Comparison of ENCODE assay signal across 13 cellular contexts in genomic region chr1:155645648-155646047, GRCh38. TPM values are rescaled to one million over a fixed set of nuclear protein-coding genes. Genes with fewer than 3 reads are reported as not detected.
DNase-seq lines count a peak whose midpoint lies in the region; ATAC-seq and TF ChIP-seq lines count a peak whose summit lies in the region.
"Had no signal": no experiment of that assay in that cellular context is flagged by ENCODE, and none has a peak within 500 bp of the region (broad histone marks: within the 10 kb centered on the region; RNA-seq: fewer than 3 reads in every experiment).

No MANE protein-coding gene starts in this region.

- DNase-seq in OCI-LY7 (ENCODE audit: low spot score) (no peak), epithelial cell of prostate (ENCODE audit: low read depth, low spot score) (no peak), sigmoid colon (no peak), NOMO-1 treated with DMSO at 0.1 percent for 48 hours (lab: John Stamatoyannopoulos, UW; ENCODE audit: unreplicated experiment) (no peak)
- DNase-seq: dermis blood vessel endothelial cell, NCI-H2081 treated with DMSO at 0.1 percent for 48 hours, SHP77, stomach had no signal

- no peaks in the 10 kb centered on the region for H3K79me2 ChIP-seq in OCI-LY7 (ENCODE audit: insufficient read depth, low read depth, low read length)

- peak overlapping the region in 10 of 11 experiments; percentile 31 to 69 (median 58); a peak in 16 of 22 replicates for H3K27ac ChIP-seq in BLaER1 treated with 17β-estradiol and CSF1 and Interleukin-3, amounts not matched to agents 10 nM and 100 nM
- no peak overlapping the region for H3K27ac ChIP-seq in OCI-LY7 (ENCODE audit: low read depth, low read length, poor library complexity, severe bottlenecking)
- H3K27ac ChIP-seq in epithelial cell of prostate: peak overlapping the region; percentile 83
- H3K27ac ChIP-seq in sigmoid colon: peak overlapping the region in 3 of 4 donors; percentile 43 to 64 (median 50)
- H3K27ac ChIP-seq: C4-2B, stomach had no signal

- H3K4me1 ChIP-seq in BLaER1 treated with 17β-estradiol and CSF1 and Interleukin-3, amounts not matched to agents 10 nM and 100 nM: peaks cover 13 to 58% (median 35%) of the 10 kb centered on the region in 10 experiments
- H3K4me1 ChIP-seq in OCI-LY7 (ENCODE audit: insufficient read depth, low read length, poor library complexity, severe bottlenecking) (peaks cover 7% of the 10 kb centered on the region), sigmoid colon (peaks cover 0 to 32% (median 25%) of the 10 kb centered on the region in 4 donors)

- H3K4me2 ChIP-seq in BLaER1 treated with 17β-estradiol and CSF1 and Interleukin-3, amounts not matched to agents 10 nM and 100 nM: peak overlapping the region; percentile 43 to 82 (median 63); a peak in 20 of 22 replicates
- no peak overlapping the region for H3K4me2 ChIP-seq in OCI-LY7 (ENCODE audit: low read length)

- no peak for ATAC-seq in HG03175 (IDR thresholded peaks at IDR 0.05; ENCODE audit: unreplicated experiment)
- no peak for ATAC-seq in GM18861 (IDR thresholded peaks at IDR 0.05; ENCODE audit: unreplicated experiment)
- ATAC-seq in GM18868 (IDR thresholded peaks at IDR 0.05; ENCODE audit: unreplicated experiment): no peak

- intact Hi-C loops in OCI-LY7 (cut with micrococcal nuclease; ENCODE audit: unreplicated experiment) (no loop called here), sigmoid colon (cut with DNase I) (no loop called here)

- H2AFZ ChIP-seq in OCI-LY7 (ENCODE audit: low read length): peak overlapping the region; percentile 23; the same call in 1 of the 2 replicates

- no peaks in the 10 kb centered on the region for H4K20me1 ChIP-seq in BLaER1 treated with 17β-estradiol and CSF1 and Interleukin-3, amounts not matched to agents 10 nM and 100 nM
- no peaks in the 10 kb centered on the region for H4K20me1 ChIP-seq in OCI-LY7 (ENCODE audit: insufficient read depth, low read length)

- TF ChIP-seq CTCF in OCI-LY7 (conservative IDR thresholded peaks at IDR 0.05; ENCODE audit: low read length) (no peak), sigmoid colon (IDR thresholded peaks at IDR 0.05) (no peak)

- TF ChIP-seq POLR2A in sigmoid colon (IDR thresholded peaks at IDR 0.05): no peak

- WGBS in sigmoid colon, 2 donors: 83 to 90% methylated on average over 6 of the region's 6 CpGs

- POLR2A ChIA-PET in OCI-LY7 (lab: Charles Lee): interaction anchor here (0.7 to 1.2 kb wide), 3 partner anchors 9 to 437 kb away, joined by 3 to 4 read pairs (median 3); partner anchors contain the start of gene MEX3A

- CTCF ChIA-PET in OCI-LY7 (lab: Charles Lee; ENCODE audit: unreplicated experiment): interaction anchor here (0.6 kb wide), 1 partner anchor 240 kb away, joined by 3 read pairs; no protein-coding TSS in a partner anchor

- H3K9me2 ChIP-seq in OCI-LY7 (ENCODE audit: insufficient read depth, low read length): no peaks in the 10 kb centered on the region

- no peaks in the 10 kb centered on the region for H3K27me3 ChIP-seq in BLaER1 treated with 17β-estradiol and CSF1 and Interleukin-3, amounts not matched to agents 10 nM and 100 nM
- H3K27me3 ChIP-seq in sigmoid colon: no peaks in the 10 kb centered on the region
- H3K27me3 ChIP-seq: stomach had no signal

- no peak for TF ChIP-seq EP300 in sigmoid colon (IDR thresholded peaks at IDR 0.05)

- peak overlapping the region in 4 of 11 experiments; percentile 7 to 52 (median 27); a peak in 5 of 22 replicates for H3K9ac ChIP-seq in BLaER1 treated with 17β-estradiol and CSF1 and Interleukin-3, amounts not matched to agents 10 nM and 100 nM

- H3K4me3 ChIP-seq in BLaER1 treated with 17β-estradiol and CSF1 and Interleukin-3, amounts not matched to agents 10 nM and 100 nM: no peak overlapping the region
- H3K4me3 ChIP-seq in OCI-LY7 (ENCODE audit: low read depth, low read length, poor library complexity, severe bottlenecking): no peak overlapping the region
- no peak overlapping the region for H3K4me3 ChIP-seq in sigmoid colon
- H3K4me3 ChIP-seq: stomach had no signal

- no TSS peak for BruUV-seq in OCI-LY7 (replicated peaks; lab: Mats Ljungman, UMichigan)

- H3K9me3 ChIP-seq in BLaER1 treated with 17β-estradiol and CSF1 and Interleukin-3, amounts not matched to agents 10 nM and 100 nM (replicated peaks in 1 of 11): peaks cover 45 to 55% (median 53%) of the 10 kb centered on the region in 11 experiments
- H3K9me3 ChIP-seq in OCI-LY7 (ENCODE audit: low read length): peaks cover 24% of the 10 kb centered on the region
- no peaks in the 10 kb centered on the region for H3K9me3 ChIP-seq in sigmoid colon

- H3K36me3 ChIP-seq in BLaER1 treated with 17β-estradiol and CSF1 and Interleukin-3, amounts not matched to agents 10 nM and 100 nM: peaks cover 0 to 18% (median 0%) of the 10 kb centered on the region in 11 experiments; a peak in 3 of 22 replicates
- H3K36me3 ChIP-seq in OCI-LY7 (ENCODE audit: insufficient read depth, low read length): no peaks in the 10 kb centered on the region
- no peaks in the 10 kb centered on the region for H3K36me3 ChIP-seq in sigmoid colon
- H3K36me3 ChIP-seq: stomach had no signal

RNA-seq across cellular contexts. Expression of gene MSTO1, which starts 35.6 kb away (rescaled TPM):
- total RNA-seq in OCI-LY7 (2014; rRNA removed; shearing (Covaris generic)): 68.6 and 76.1 TPM in 2 replicates
- total RNA-seq in OCI-LY7 (2022): 82.9 and 83.3 TPM in 2 replicates
- total RNA-seq in sigmoid colon: 10 to 100 TPM in 2 of 4 donors, 1 to 10 TPM in 2; 3.6 to 14.7 (median 8.4) TPM
- 10 to 100 TPM in 1 of 3 donors, 1 to 10 TPM in 2; 3.6 to 26.7 (median 4.2) TPM for polyA plus RNA-seq in sigmoid colon

RNA-seq across cellular contexts. Expression of gene YY1AP1, which starts 42.9 kb away (rescaled TPM):
- 83.0 and 84.6 TPM in 2 replicates for total RNA-seq in OCI-LY7 (2014; rRNA removed; shearing (Covaris generic))
- total RNA-seq in OCI-LY7 (2022) (76.0 and 83.8 TPM in 2 replicates), sigmoid colon (100 to 1,000 TPM in 3 of 4 donors, 10 to 100 TPM in 1; 54.3 to 195 (median 159) TPM)
- polyA plus RNA-seq in sigmoid colon: 10 to 100 TPM; 21.6 to 39.2 (median 25.7) TPM

RNA-seq across cellular contexts. Expression of gene DAP3, which starts 43.2 kb away (rescaled TPM):
- total RNA-seq in OCI-LY7 (2014; rRNA removed; shearing (Covaris generic)): 110 and 114 TPM in 2 replicates
- total RNA-seq in OCI-LY7 (2022) (178 and 187 TPM in 2 replicates), sigmoid colon (100 to 1,000 TPM in 3 of 4 donors, 10 to 100 TPM in 1; 96.7 to 180 (median 134) TPM)
- polyA plus RNA-seq in sigmoid colon: 10 to 100 TPM; 60.3 to 92.5 (median 86.9) TPM

Comparison
In these comparisons a context has a peak if more than half of its experiments do, and no peak if none do; other contexts are left out.
1. RNA of gene MSTO1, which starts 35.6 kb away (total RNA-seq): 68.6 to 83.3 TPM in OCI-LY7; 3.6 to 14.7 TPM in sigmoid colon; every median in the first group is over 4 times any median in the second.